16 cellular contexts compared by ENCODE assay signal in genomic region chr2:70828914-70829824, GRCh38. TPM values are rescaled to one million over a fixed set of nuclear protein-coding genes. Genes with fewer than 3 reads are reported as not detected.
DNase-seq lines count a peak whose midpoint lies in the region; ATAC-seq and TF ChIP-seq lines count a peak whose summit lies in the region.
"Had no signal": no experiment of that assay in that cellular context is flagged by ENCODE, and none has a peak within 500 bp of the region (broad histone marks: within the 10 kb centered on the region; RNA-seq: fewer than 3 reads in every experiment).

No MANE protein-coding gene starts in this region.

- H3K9me3 Mint-ChIP-seq in activated CD8-positive, alpha-beta T cell treated with anti-CD3 and anti-CD28 coated beads, Interleukin-2, amount 10 ng/mL, durations not matched to agents 7 days and 5 days (ENCODE audit: insufficient read depth): no peaks in the 10 kb centered on the region
- H3K9me3 Mint-ChIP-seq in activated CD8-positive, alpha-beta T cell treated with anti-CD3 and anti-CD28 coated beads for 36 hours: no peaks in the 10 kb centered on the region

- H3K27ac Mint-ChIP-seq in activated CD8-positive, alpha-beta T cell treated with anti-CD3 and anti-CD28 coated beads, Interleukin-2, amount 10 ng/mL, durations not matched to agents 7 days and 5 days: peak overlapping the region; percentile 35
- no peak overlapping the region for H3K27ac Mint-ChIP-seq in activated CD8-positive, alpha-beta T cell treated with anti-CD3 and anti-CD28 coated beads for 36 hours

- no peaks in the 10 kb centered on the region for H3K27me3 Mint-ChIP-seq in activated CD8-positive, alpha-beta T cell treated with anti-CD3 and anti-CD28 coated beads, Interleukin-2, amount 10 ng/mL, durations not matched to agents 7 days and 5 days (ENCODE audit: low read depth)
- no peaks in the 10 kb centered on the region for H3K27me3 Mint-ChIP-seq in activated CD8-positive, alpha-beta T cell treated with anti-CD3 and anti-CD28 coated beads for 36 hours

- no peak overlapping the region for H3K4me3 Mint-ChIP-seq in activated CD8-positive, alpha-beta T cell treated with anti-CD3 and anti-CD28 coated beads, Interleukin-2, amount 10 ng/mL, durations not matched to agents 7 days and 5 days
- no peak overlapping the region for H3K4me3 Mint-ChIP-seq in activated CD8-positive, alpha-beta T cell treated with anti-CD3 and anti-CD28 coated beads for 36 hours

- H3K4me1 Mint-ChIP-seq in activated CD8-positive, alpha-beta T cell treated with anti-CD3 and anti-CD28 coated beads, Interleukin-2, amount 10 ng/mL, durations not matched to agents 7 days and 5 days (ENCODE audit: low read depth): peaks cover 11% of the 10 kb centered on the region
- peaks cover 14% of the 10 kb centered on the region for H3K4me1 Mint-ChIP-seq in activated CD8-positive, alpha-beta T cell treated with anti-CD3 and anti-CD28 coated beads for 36 hours (ENCODE audit: low read depth)

- TF ChIP-seq CTCF in activated CD8-positive, alpha-beta T cell treated with anti-CD3 and anti-CD28 coated beads for 36 hours (IDR thresholded peaks at IDR 0.05): no peak

- CTCF ChIA-PET in activated CD8-positive, alpha-beta T cell treated with anti-CD3 and anti-CD28 coated beads, Interleukin-2, amount 10 ng/mL, durations not matched to agents 7 days and 5 days (lab: Charles Lee): interaction anchor here (0.9 kb wide), 1 partner anchor 32 kb away, joined by 5 read pairs; no protein-coding TSS in a partner anchor
- CTCF ChIA-PET in activated CD8-positive, alpha-beta T cell treated with anti-CD3 and anti-CD28 coated beads for 36 hours (lab: Charles Lee): interaction anchor here (1.3 kb wide), 1 partner anchor 32 kb away, joined by 3 read pairs; no protein-coding TSS in a partner anchor

- intact Hi-C loops in activated CD8-positive, alpha-beta T cell treated with anti-CD3 and anti-CD28 coated beads for 36 hours (cut with micrococcal nuclease): no loop called here

- no peak for DNase-seq in activated CD8-positive, alpha-beta T cell treated with anti-CD3 and anti-CD28 coated beads, Interleukin-2, amount 10 ng/mL, durations not matched to agents 7 days and 5 days
- no peak for DNase-seq in activated CD8-positive, alpha-beta T cell treated with anti-CD3 and anti-CD28 coated beads for 36 hours
- DNase-seq in HT1080 (ENCODE audit: low read depth) (peak; percentile 85), dermis microvascular lymphatic vessel endothelial cell (ENCODE audit: low read depth in 2 of 2) (peak; percentile 56 to 92), medulla oblongata (ENCODE audit: extremely low spot score) (peak; percentile 20), cerebellum (ENCODE audit: low spot score) (no peak), SW480 (ENCODE audit: low spot score) (no peak)
- DNase-seq in activated effector memory CD4-positive, alpha-beta T cell treated with Interleukin-2 at 50 U/mL for 16 hours: no peak
- DNase-seq: esophagus squamous epithelium; mesendoderm; NCI-H2171; NK-92 treated with Interleukin-12 subunit alpha and Interleukin-12 subunit beta, amount 100 ng/mL, for 24 hours; occipital lobe; SJCRH30; spleen had no signal

- H3K36me3 Mint-ChIP-seq in activated CD8-positive, alpha-beta T cell treated with anti-CD3 and anti-CD28 coated beads, Interleukin-2, amount 10 ng/mL, durations not matched to agents 7 days and 5 days (ENCODE audit: low read depth): no peaks in the 10 kb centered on the region
- no peaks in the 10 kb centered on the region for H3K36me3 Mint-ChIP-seq in activated CD8-positive, alpha-beta T cell treated with anti-CD3 and anti-CD28 coated beads for 36 hours (ENCODE audit: low read depth)

- POLR2A ChIA-PET in activated CD8-positive, alpha-beta T cell treated with anti-CD3 and anti-CD28 coated beads, Interleukin-2, amount 10 ng/mL, durations not matched to agents 7 days and 5 days (lab: Charles Lee): interaction anchor here (0.5 kb wide), 1 partner anchor 19 kb away, joined by 3 read pairs; no protein-coding TSS in a partner anchor
- POLR2A ChIA-PET in activated CD8-positive, alpha-beta T cell treated with anti-CD3 and anti-CD28 coated beads for 36 hours (lab: Charles Lee): no interaction called here

- no peak for ATAC-seq in activated CD8-positive, alpha-beta T cell treated with anti-CD3 and anti-CD28 coated beads, Interleukin-2, amount 10 ng/mL, durations not matched to agents 7 days and 5 days
- no peak for ATAC-seq in activated CD8-positive, alpha-beta T cell treated with anti-CD3 and anti-CD28 coated beads for 36 hours

RNA-seq across cellular contexts. Expression of gene CD207, which starts 6.4 kb away (rescaled TPM):
- total RNA-seq in activated CD8-positive, alpha-beta T cell treated with anti-CD3 and anti-CD28 coated beads, Interleukin-2, amount 10 ng/mL, durations not matched to agents 7 days and 5 days: not detected
- not detected for total RNA-seq in activated CD8-positive, alpha-beta T cell treated with anti-CD3 and anti-CD28 coated beads for 36 hours
- not detected in 2 replicates for total RNA-seq in HT1080 (2014; rRNA removed; shearing (Covaris generic))
- polyA plus RNA-seq in HT1080 (2015; cell fraction: cytosol; rRNA removed): not detected in 2 replicates
- polyA plus RNA-seq in HT1080 (2015; cell fraction: nucleus; rRNA removed): not detected in 2 replicates
- under 0.01 TPM in 2 replicates for total RNA-seq in dermis microvascular lymphatic vessel endothelial cell
- total RNA-seq in cerebellum: not detected
- total RNA-seq: occipital lobe, SJCRH30 had no signal

RNA-seq across cellular contexts. Expression of gene CLEC4F, which starts 8.8 kb away (rescaled TPM):
- total RNA-seq in activated CD8-positive, alpha-beta T cell treated with anti-CD3 and anti-CD28 coated beads, Interleukin-2, amount 10 ng/mL, durations not matched to agents 7 days and 5 days: not detected
- total RNA-seq in activated CD8-positive, alpha-beta T cell treated with anti-CD3 and anti-CD28 coated beads for 36 hours: not detected
- not detected in 2 replicates for total RNA-seq in HT1080 (2014; rRNA removed; shearing (Covaris generic))
- polyA plus RNA-seq in HT1080 (2015; cell fraction: cytosol; rRNA removed): not detected in 2 replicates
- polyA plus RNA-seq in HT1080 (2015; cell fraction: nucleus; rRNA removed): not detected in 2 replicates
- total RNA-seq in dermis microvascular lymphatic vessel endothelial cell: 0.13 TPM in 2 replicates
- not detected for total RNA-seq in cerebellum
- total RNA-seq: occipital lobe, SJCRH30 had no signal

RNA-seq across cellular contexts. Expression of gene FIGLA, which starts 38.7 kb away (rescaled TPM):
- not detected for total RNA-seq in activated CD8-positive, alpha-beta T cell treated with anti-CD3 and anti-CD28 coated beads, Interleukin-2, amount 10 ng/mL, durations not matched to agents 7 days and 5 days
- not detected for total RNA-seq in activated CD8-positive, alpha-beta T cell treated with anti-CD3 and anti-CD28 coated beads for 36 hours
- not detected in 2 replicates for total RNA-seq in HT1080 (2014; rRNA removed; shearing (Covaris generic))
- not detected in 2 replicates for polyA plus RNA-seq in HT1080 (2015; cell fraction: cytosol; rRNA removed)
- polyA plus RNA-seq in HT1080 (2015; cell fraction: nucleus; rRNA removed): not detected in 2 replicates
- total RNA-seq in dermis microvascular lymphatic vessel endothelial cell: 0.13 TPM in 1 of 2 replicates, not detected in the other
- not detected for total RNA-seq in cerebellum
- total RNA-seq: esophagus squamous epithelium, occipital lobe, SJCRH30, spleen, suprapubic skin had no signal

Comparison
In these comparisons a context has a peak if more than half of its experiments do, and no peak if none do; other contexts are left out.
1. DNase-seq: peak in HT1080 (single experiment), dermis microvascular lymphatic vessel endothelial cell (2 of 2) and medulla oblongata (single experiment); none in activated CD8-positive, alpha-beta T cell treated with anti-CD3 and anti-CD28 coated beads, Interleukin-2, amount 10 ng/mL, durations not matched to agents 7 days and 5 days (single experiment), activated CD8-positive, alpha-beta T cell treated with anti-CD3 and anti-CD28 coated beads for 36 hours (single experiment), cerebellum (single experiment), SW480 (single experiment) and activated effector memory CD4-positive, alpha-beta T cell treated with Interleukin-2 at 50 U/mL for 16 hours (single experiment).